In the genomic region with DNA sequence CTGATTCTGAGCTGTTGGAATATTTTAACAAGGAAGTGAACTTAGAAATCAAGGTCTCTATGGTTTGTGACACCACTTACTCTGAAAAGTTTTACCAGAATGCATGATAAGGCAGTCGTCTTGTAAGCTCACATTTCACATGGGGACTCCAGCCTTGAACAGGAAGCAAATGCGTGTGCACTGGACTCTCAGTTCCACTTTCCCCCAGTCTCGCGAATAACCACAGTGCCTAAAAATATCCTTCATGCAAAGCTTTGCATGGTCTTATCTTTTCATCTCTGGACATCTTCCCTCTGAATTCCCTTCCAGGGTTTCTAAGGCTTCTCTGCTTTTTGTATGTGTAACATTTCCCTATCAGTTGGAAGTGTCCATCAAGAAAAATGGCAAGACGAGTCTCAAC, we compare ENCODE assay signal across 12 cellular contexts.
DNase-seq lines count a peak whose midpoint lies in the region; ATAC-seq and TF ChIP-seq lines count a peak whose summit lies in the region.
"Had no signal": no experiment of that assay in that cellular context is flagged by ENCODE, and none has a peak within 500 bp of the region (broad histone marks: within the 10 kb centered on the region; RNA-seq: fewer than 3 reads in every experiment).

No MANE protein-coding gene starts in this region.

- no peaks in the 10 kb centered on the region for H3K27me3 Mint-ChIP-seq in activated CD8-positive, alpha-beta T cell treated with anti-CD3 and anti-CD28 coated beads for 36 hours
- H3K27me3 Mint-ChIP-seq: activated CD4-positive, alpha-beta memory T cell treated with anti-CD3 and anti-CD28 coated beads, Interleukin-2, amount 10 ng/mL, durations not matched to agents 7 days and 5 days had no signal

- no peaks in the 10 kb centered on the region for H4K20me1 ChIP-seq in PC-3 (ENCODE audit: low read length)

- DNase-seq in SKM-1 treated with dmso at 0.1 percent for 144 hours (lab: John Stamatoyannopoulos, UW; ENCODE audit: unreplicated experiment) (peak; percentile 40), DMS153 treated with DMSO at 0.1 percent for 48 hours (lab: John Stamatoyannopoulos, UW; ENCODE audit: unreplicated experiment) (no peak), NCI-H2107 treated with DMSO at 0.1 percent for 48 hours (lab: John Stamatoyannopoulos, UW; ENCODE audit: unreplicated experiment) (no peak), PC-3 (no peak)
- no peak for DNase-seq in activated CD8-positive, alpha-beta T cell treated with anti-CD3 and anti-CD28 coated beads for 36 hours
- DNase-seq: activated CD4-positive, alpha-beta memory T cell treated with anti-CD3 and anti-CD28 coated beads, Interleukin-2, amount 10 ng/mL, durations not matched to agents 7 days and 5 days; Caco-2; gastrocnemius medialis; NCI-H82 had no signal

- no peak overlapping the region for H2AFZ ChIP-seq in PC-3 (ENCODE audit: low read length)

- H3K4me3 Mint-ChIP-seq in activated CD8-positive, alpha-beta T cell treated with anti-CD3 and anti-CD28 coated beads for 36 hours, result no peak overlapping the region
- H3K4me3 Mint-ChIP-seq: activated CD4-positive, alpha-beta memory T cell treated with anti-CD3 and anti-CD28 coated beads, Interleukin-2, amount 10 ng/mL, durations not matched to agents 7 days and 5 days had no signal

- no peak overlapping the region for H3K4me3 ChIP-seq in PC-3 (ENCODE audit: low read length)
- H3K4me3 ChIP-seq: gastrocnemius medialis had no signal

- ATAC-seq in GM18517 (IDR thresholded peaks at IDR 0.05; ENCODE audit: unreplicated experiment), result peak; percentile 97
- peak; percentile 99 for ATAC-seq in GM21529 (IDR thresholded peaks at IDR 0.05; ENCODE audit: unreplicated experiment)
- peak; percentile 94 for ATAC-seq in HG03196 (IDR thresholded peaks at IDR 0.05; ENCODE audit: unreplicated experiment)
- no peak for ATAC-seq in PC-3
- ATAC-seq in activated CD8-positive, alpha-beta T cell treated with anti-CD3 and anti-CD28 coated beads for 36 hours, result no peak
- ATAC-seq: gastrocnemius medialis had no signal

- no peaks in the 10 kb centered on the region for H3F3A ChIP-seq in PC-3 (ENCODE audit: low read length, unreplicated experiment)

- H3K36me3 ChIP-seq in PC-3 (ENCODE audit: low read depth, low read length), result no peaks in the 10 kb centered on the region
- H3K36me3 ChIP-seq: gastrocnemius medialis had no signal

- peaks cover 8% of the 10 kb centered on the region for H3K9me3 Mint-ChIP-seq in activated CD8-positive, alpha-beta T cell treated with anti-CD3 and anti-CD28 coated beads for 36 hours

- no peaks in the 10 kb centered on the region for H3K4me1 Mint-ChIP-seq in activated CD8-positive, alpha-beta T cell treated with anti-CD3 and anti-CD28 coated beads for 36 hours (ENCODE audit: low read depth)
- H3K4me1 Mint-ChIP-seq: activated CD4-positive, alpha-beta memory T cell treated with anti-CD3 and anti-CD28 coated beads, Interleukin-2, amount 10 ng/mL, durations not matched to agents 7 days and 5 days had no signal

- H3K79me2 ChIP-seq in PC-3 (ENCODE audit: low read length), result no peaks in the 10 kb centered on the region

- CTCF ChIA-PET in PC-3 (lab: Charles Lee), result no interaction called here
- CTCF ChIA-PET in activated CD8-positive, alpha-beta T cell treated with anti-CD3 and anti-CD28 coated beads for 36 hours (lab: Charles Lee), result no interaction called here

- no peak overlapping the region for H3K4me2 ChIP-seq in PC-3 (ENCODE audit: low read length)

- H3K4me1 ChIP-seq in PC-3 (ENCODE audit: insufficient read depth, low read length), result no peaks in the 10 kb centered on the region
- H3K4me1 ChIP-seq: Caco-2, gastrocnemius medialis had no signal

- no peak for TF ChIP-seq CTCF in PC-3 (conservative IDR thresholded peaks at IDR 0.05; ENCODE audit: low read depth, low read length)
- TF ChIP-seq CTCF in activated CD8-positive, alpha-beta T cell treated with anti-CD3 and anti-CD28 coated beads for 36 hours (IDR thresholded peaks at IDR 0.05), result no peak

- H3K9ac ChIP-seq in PC-3 (ENCODE audit: low read length), result no peak overlapping the region

- POLR2A ChIA-PET in PC-3 (lab: Charles Lee; ENCODE audit: unreplicated experiment), result no interaction called here
- POLR2A ChIA-PET in activated CD8-positive, alpha-beta T cell treated with anti-CD3 and anti-CD28 coated beads for 36 hours (lab: Charles Lee), result no interaction called here

- BruUV-seq in PC-3 (replicated peaks; lab: Mats Ljungman, UMichigan), result no TSS peak

- no peaks in the 10 kb centered on the region for H3K9me3 ChIP-seq in PC-3 (ENCODE audit: low read length)
- H3K9me3 ChIP-seq: Caco-2, gastrocnemius medialis had no signal

- no peaks in the 10 kb centered on the region for H3K27me3 ChIP-seq in PC-3 (ENCODE audit: low read length)
- H3K27me3 ChIP-seq: gastrocnemius medialis had no signal

- H3K27ac ChIP-seq in PC-3 (ENCODE audit: low read length), result no peak overlapping the region
- H3K27ac ChIP-seq: gastrocnemius medialis had no signal

- H3K36me3 Mint-ChIP-seq in activated CD8-positive, alpha-beta T cell treated with anti-CD3 and anti-CD28 coated beads for 36 hours (ENCODE audit: low read depth), result no peaks in the 10 kb centered on the region

- intact Hi-C loops in PC-3 (cut with micrococcal nuclease), result no loop called here
- intact Hi-C loops in activated CD8-positive, alpha-beta T cell treated with anti-CD3 and anti-CD28 coated beads for 36 hours (cut with micrococcal nuclease), result no loop called here

- H3K27ac Mint-ChIP-seq in activated CD8-positive, alpha-beta T cell treated with anti-CD3 and anti-CD28 coated beads for 36 hours, result no peak overlapping the region
- H3K27ac Mint-ChIP-seq: activated CD4-positive, alpha-beta memory T cell treated with anti-CD3 and anti-CD28 coated beads, Interleukin-2, amount 10 ng/mL, durations not matched to agents 7 days and 5 days had no signal

- no peaks in the 10 kb centered on the region for H3K9me2 ChIP-seq in PC-3 (replicated peaks; ENCODE audit: low read length)

Comparison
In these comparisons a context has a peak if more than half of its experiments do, and no peak if none do; other contexts are left out.
1. ATAC-seq: peak in GM18517 (single experiment), GM21529 (single experiment) and HG03196 (single experiment); none in PC-3 (single experiment) and activated CD8-positive, alpha-beta T cell treated with anti-CD3 and anti-CD28 coated beads for 36 hours (single experiment).